24 cellular contexts compared by ENCODE assay signal in the genomic region with DNA sequence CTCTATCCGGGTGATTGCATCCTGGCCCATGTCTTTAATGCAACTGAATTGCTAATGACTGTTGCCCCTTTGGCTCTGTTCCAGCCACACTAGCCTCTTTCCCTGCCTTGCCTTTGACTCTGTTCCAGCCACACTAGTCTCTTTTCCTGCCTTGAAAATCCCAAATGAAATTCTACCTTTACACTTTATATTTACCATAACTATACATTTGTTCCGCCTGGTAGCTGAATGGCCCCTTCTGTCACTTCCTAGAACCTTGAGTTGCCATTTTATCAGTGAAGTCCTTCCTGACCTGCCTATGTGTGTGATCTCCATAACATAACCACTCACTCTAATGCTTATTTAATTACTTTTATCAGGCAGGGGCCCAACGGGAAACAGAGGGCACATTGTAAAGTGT.
"Had no signal": no experiment of that assay in that cellular context is flagged by ENCODE, and none has a peak within 500 bp of the region (broad histone marks: within the 10 kb centered on the region; RNA-seq: fewer than 3 reads in every experiment).

No MANE protein-coding gene starts in this region.

- H3K4me3 ChIP-seq: coronary artery, dorsolateral prefrontal cortex, esophagus muscularis mucosa, heart right ventricle, left lung, lower lobe of right lung, mucosa of descending colon had no signal

- H3K27ac ChIP-seq: coronary artery, dorsolateral prefrontal cortex, esophagus muscularis mucosa, foreskin keratinocyte, heart right ventricle, left lung, lower lobe of right lung had no signal

- FAIRE-seq: colon, endothelial cell of umbilical vein, frontal cortex, islet of Langerhans, keratinocyte had no signal

- H3K4me3 Mint-ChIP-seq: mesothelial cell of epicardium, naive B cell had no signal

- H3K27me3 Mint-ChIP-seq: naive B cell had no signal

- H3K36me3 Mint-ChIP-seq: mesothelial cell of epicardium, naive B cell had no signal

- H3K27me3 ChIP-seq: dorsolateral prefrontal cortex, esophagus muscularis mucosa, foreskin keratinocyte, left lung had no signal

- H3K27ac Mint-ChIP-seq: mesothelial cell of epicardium, naive B cell had no signal

- ATAC-seq: foreskin keratinocyte, heart right ventricle, left cardiac atrium, left lung, left ventricle myocardium superior, lower lobe of right lung, mucosa of descending colon had no signal

- DNase-seq: dermis blood vessel endothelial cell; dorsolateral prefrontal cortex; effector CD4-positive, alpha-beta T cell; effector memory CD4-positive, alpha-beta T cell; glutamatergic neuron; head of caudate nucleus; heart right ventricle; hippocampal formation; left cardiac atrium; left lung; left ventricle myocardium superior; lower lobe of right lung; mesenchymal stem cell; mucosa of descending colon; naive B cell had no signal

- H3K9me3 ChIP-seq: esophagus muscularis mucosa, heart right ventricle, left lung, lower lobe of right lung, mucosa of descending colon had no signal

- H3K9me3 Mint-ChIP-seq: mesothelial cell of epicardium had no signal

- H3K4me1 ChIP-seq: heart right ventricle, left lung, lower lobe of right lung had no signal

- H3K4me1 Mint-ChIP-seq: naive B cell had no signal

- H3K36me3 ChIP-seq: esophagus muscularis mucosa, heart right ventricle, left lung, lower lobe of right lung had no signal
